Comparison of ENCODE assay signal across 9 cellular contexts in the genomic region with DNA sequence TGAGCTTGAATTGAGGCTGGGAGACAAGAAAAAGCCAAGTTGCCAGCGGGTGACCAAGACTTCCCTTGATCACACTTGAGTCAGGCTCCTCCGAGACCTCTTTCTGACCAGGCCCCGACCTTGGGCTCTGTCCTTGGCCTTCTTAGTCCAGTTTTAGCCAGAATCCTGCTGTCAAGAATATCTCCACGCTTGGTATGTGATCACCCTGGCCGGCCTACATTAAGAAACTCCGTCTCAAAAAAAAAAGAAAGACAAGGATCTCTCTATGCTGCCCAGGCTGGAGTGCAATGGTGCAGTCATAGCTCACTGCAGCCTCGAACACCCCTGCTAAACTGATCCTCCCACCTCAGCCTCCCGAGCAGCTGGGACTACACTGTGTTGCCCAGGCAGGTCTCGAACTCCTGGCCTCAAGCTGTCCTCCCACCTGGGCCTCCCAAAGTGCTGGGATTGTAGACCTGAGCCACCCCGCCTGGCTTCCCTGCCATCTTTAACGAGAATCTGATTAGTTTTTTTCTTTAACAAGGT. TPM values are rescaled to one million over a fixed set of nuclear protein-coding genes. Genes with fewer than 3 reads are reported as not detected.
DNase-seq lines count a peak whose midpoint lies in the region; ATAC-seq, FAIRE-seq and TF ChIP-seq lines count a peak whose summit lies in the region.
"Had no signal": no experiment of that assay in that cellular context is flagged by ENCODE, and none has a peak within 500 bp of the region (broad histone marks: within the 10 kb centered on the region; RNA-seq: fewer than 3 reads in every experiment).

No MANE protein-coding gene starts in this region.

- H4K8ac ChIP-seq in trophoblast cell (ENCODE audit: low read depth, low read length) = peak overlapping the region; percentile 96

- no peaks in the 10 kb centered on the region for H3K27me3 Mint-ChIP-seq in Caco-2 (ENCODE audit: insufficient read depth, unreplicated experiment)

- in situ Hi-C loops in Panc1 (cut with HindIII; ENCODE audit: low pct_unique_long_range_greater_than_20kb, low sequenced_read_pairs) = no loop called here

- CTCF ChIA-PET in Caco-2 (lab: Charles Lee) (interaction anchor here (0.8 to 4.0 kb wide), 4 partner anchors 16 to 103 kb away, joined by 3 to 19 read pairs (median 4); no protein-coding TSS in a partner anchor), Panc1 (lab: Charles Lee) (interaction anchor here (0.6 kb wide), 1 partner anchor 13 kb away, joined by 4 read pairs; no protein-coding TSS in a partner anchor)

- no peaks in the 10 kb centered on the region for H3K9me3 Mint-ChIP-seq in Caco-2 (ENCODE audit: unreplicated experiment)

- intact Hi-C loops in Caco-2 (cut with micrococcal nuclease; ENCODE audit: unreplicated experiment) (loop anchor here (1.0 kb wide), 2 partner anchors 44 to 91 kb away; partner anchors contain the start of genes GON7 and UBR7), Panc1 (cut with micrococcal nuclease; ENCODE audit: unreplicated experiment) (no loop called here), head of caudate nucleus (cut with DNase I) (loop anchor here (5.0 kb wide), 1 partner anchor 144 kb away; no protein-coding TSS in a partner anchor)

- H4K91ac ChIP-seq in trophoblast cell (ENCODE audit: low read depth, low read length) = peak overlapping the region; percentile 89

- no peak overlapping the region for H3K14ac ChIP-seq in trophoblast cell (ENCODE audit: low read length)

- H3K27ac Mint-ChIP-seq in Caco-2 (ENCODE audit: unreplicated experiment) = peak overlapping the region; percentile 90

- H3K4me3 ChIP-seq in Caco-2 (ENCODE audit: low read depth, low read length) (peak overlapping the region; percentile 48), Panc1 (ENCODE audit: low read depth in 2 of 2, low read length in 2 of 2) (peak overlapping the region; percentile 70 to 71), trophoblast cell (ENCODE audit: low read depth, low read length) (no peak overlapping the region)

- H3K36me3 Mint-ChIP-seq in Caco-2 (ENCODE audit: insufficient read depth, unreplicated experiment) = peaks cover 6% of the 10 kb centered on the region

- H3K4me2 ChIP-seq in trophoblast cell (ENCODE audit: low read length) = peak overlapping the region; percentile 87

- no peak overlapping the region for H3K23ac ChIP-seq in trophoblast cell (ENCODE audit: low read length)

- no CpG with 5 or more reads among the region's 11 CpGs for WGBS in trophoblast cell (ENCODE audit: extremely low coverage, insufficient coverage, insufficient read length)

- H3K27me3 ChIP-seq in Caco-2 (replicated peaks; ENCODE audit: control insufficient read depth, insufficient read depth, low read length) (no peaks in the 10 kb centered on the region), Panc1 (ENCODE audit: control insufficient read depth, insufficient read depth, low read length) (no peaks in the 10 kb centered on the region), trophoblast cell (ENCODE audit: insufficient read depth, low read length) (peaks cover 5% of the 10 kb centered on the region)

- no peak for FAIRE-seq in D721Med (lab: Jason Lieb, UNC)

- TF ChIP-seq CTCF in Caco-2 (IDR thresholded peaks at IDR 0.05; ENCODE audit: insufficient read depth in 1 of 2, low read depth in 1 of 2, low read length in 1 of 2, severe bottlenecking in 1 of 2, unreplicated experiment in 1 of 2) (no peak), Panc1 (IDR thresholded peaks at IDR 0.05) (no peak), D721Med (IDR thresholded peaks at IDR 0.05; ENCODE audit: insufficient read depth, missing control alignments) (no peak)

- H3K9ac ChIP-seq in trophoblast cell (ENCODE audit: low read length) = no peak overlapping the region

- peaks cover 14% of the 10 kb centered on the region for H3K4me1 ChIP-seq in Caco-2
- peaks cover 9% of the 10 kb centered on the region for H3K4me1 ChIP-seq in Panc1 (ENCODE audit: control insufficient read depth, insufficient read depth, low read length)
- peaks cover 8 to 15% of the 10 kb centered on the region in 2 experiments for H3K4me1 ChIP-seq in trophoblast cell (ENCODE audit: control insufficient read depth in 1 of 2, insufficient read depth in 2 of 2, low read length in 2 of 2)

- peaks cover 8% of the 10 kb centered on the region for H3K79me2 ChIP-seq in trophoblast cell (ENCODE audit: control insufficient read depth, insufficient read depth, low read length, poor library complexity)

- H3K4ac ChIP-seq in trophoblast cell (ENCODE audit: low read depth, low read length) = no peak overlapping the region

- no peak overlapping the region for H2BK12ac ChIP-seq in trophoblast cell (ENCODE audit: low read length)

- H2AFZ ChIP-seq in trophoblast cell (ENCODE audit: insufficient read depth, low read length, poor library complexity) = peak overlapping the region; percentile 91

- POLR2A ChIA-PET in Caco-2 (lab: Charles Lee) = no interaction called here
- POLR2A ChIA-PET in Panc1 (lab: Charles Lee) = no interaction called here

- H3K36me3 ChIP-seq in Caco-2 (ENCODE audit: control insufficient read depth, insufficient read depth, low read length) (no peaks in the 10 kb centered on the region), Panc1 (ENCODE audit: control insufficient read depth, insufficient read depth, low read length) (no peaks in the 10 kb centered on the region), trophoblast cell (ENCODE audit: control insufficient read depth in 1 of 2, insufficient read depth in 2 of 2, low read length in 2 of 2) (no peaks in the 10 kb centered on the region)

- H4K12ac ChIP-seq in trophoblast cell (ENCODE audit: low read depth, low read length) = peak overlapping the region; percentile 22

- H3K18ac ChIP-seq in trophoblast cell (ENCODE audit: low read length) = no peak overlapping the region

- H2BK120ac ChIP-seq in trophoblast cell (ENCODE audit: insufficient read depth, low read length, poor library complexity) = no peak overlapping the region

- no peak overlapping the region for H2AK5ac ChIP-seq in trophoblast cell (ENCODE audit: low read length)

- H2BK5ac ChIP-seq in trophoblast cell (ENCODE audit: low read depth, low read length, poor library complexity) = no peak overlapping the region

- H3K4me1 Mint-ChIP-seq in Caco-2 (ENCODE audit: low read depth, unreplicated experiment) = peaks cover 16% of the 10 kb centered on the region

- no peak for DNase-seq in Caco-2
- no peak for DNase-seq in Panc1 (ENCODE audit: low read depth, low spot score)
- no peak for DNase-seq in epithelial cell of prostate (ENCODE audit: low read depth, low spot score)
- DNase-seq in trophoblast cell = no peak
- DNase-seq in D721Med (ENCODE audit: insufficient read length, low spot score) = no peak
- DNase-seq in head of caudate nucleus = no peak
- DNase-seq: NCI-H446 treated with DMSO at 0.1 percent for 48 hours had no signal

- BruUV-seq in Caco-2 (replicated peaks; lab: Mats Ljungman, UMichigan) (TSS peak; percentile 80), Panc1 (replicated peaks; lab: Mats Ljungman, UMichigan) (no TSS peak)

- H3K79me1 ChIP-seq in trophoblast cell (ENCODE audit: low read length) = peaks cover 4% of the 10 kb centered on the region

- ATAC-seq in Panc1 (no peak), GM18907 (IDR thresholded peaks at IDR 0.05; ENCODE audit: unreplicated experiment) (no peak), HG03045 (IDR thresholded peaks at IDR 0.05; ENCODE audit: unreplicated experiment) (no peak)

- H3K4me3 Mint-ChIP-seq in Caco-2 (ENCODE audit: unreplicated experiment) = peak overlapping the region; percentile 85

- H3K27ac ChIP-seq in Panc1 (ENCODE audit: low read length) (peak overlapping the region; percentile 65), epithelial cell of prostate (peak overlapping the region; percentile 92), trophoblast cell (ENCODE audit: low read depth, low read length) (no peak overlapping the region)

- H3K9me3 ChIP-seq in Caco-2 = no peaks in the 10 kb centered on the region
- H3K9me3 ChIP-seq in Panc1 (ENCODE audit: control insufficient read depth, insufficient read depth, low read depth, low read length) = no peaks in the 10 kb centered on the region
- H3K9me3 ChIP-seq in trophoblast cell (ENCODE audit: insufficient read depth, low read depth, low read length) = no peaks in the 10 kb centered on the region

RNA-seq across cellular contexts. Expression of gene ITPK1, which starts 1.0 kb away (rescaled TPM):
- total RNA-seq in Caco-2 (2022) = 57.9 and 60.1 TPM in 2 replicates
- total RNA-seq in Panc1 (2021; ENCODE audit: unreplicated experiment) = 25.9 TPM
- 30.2 TPM for polyA plus RNA-seq in Panc1 (2012; ENCODE audit: insufficient read length)
- polyA plus RNA-seq in trophoblast cell (2013) = 14.2 and 14.7 TPM in 2 replicates
